Comparison of ENCODE assay signal across 8 cellular contexts in the genomic region with DNA sequence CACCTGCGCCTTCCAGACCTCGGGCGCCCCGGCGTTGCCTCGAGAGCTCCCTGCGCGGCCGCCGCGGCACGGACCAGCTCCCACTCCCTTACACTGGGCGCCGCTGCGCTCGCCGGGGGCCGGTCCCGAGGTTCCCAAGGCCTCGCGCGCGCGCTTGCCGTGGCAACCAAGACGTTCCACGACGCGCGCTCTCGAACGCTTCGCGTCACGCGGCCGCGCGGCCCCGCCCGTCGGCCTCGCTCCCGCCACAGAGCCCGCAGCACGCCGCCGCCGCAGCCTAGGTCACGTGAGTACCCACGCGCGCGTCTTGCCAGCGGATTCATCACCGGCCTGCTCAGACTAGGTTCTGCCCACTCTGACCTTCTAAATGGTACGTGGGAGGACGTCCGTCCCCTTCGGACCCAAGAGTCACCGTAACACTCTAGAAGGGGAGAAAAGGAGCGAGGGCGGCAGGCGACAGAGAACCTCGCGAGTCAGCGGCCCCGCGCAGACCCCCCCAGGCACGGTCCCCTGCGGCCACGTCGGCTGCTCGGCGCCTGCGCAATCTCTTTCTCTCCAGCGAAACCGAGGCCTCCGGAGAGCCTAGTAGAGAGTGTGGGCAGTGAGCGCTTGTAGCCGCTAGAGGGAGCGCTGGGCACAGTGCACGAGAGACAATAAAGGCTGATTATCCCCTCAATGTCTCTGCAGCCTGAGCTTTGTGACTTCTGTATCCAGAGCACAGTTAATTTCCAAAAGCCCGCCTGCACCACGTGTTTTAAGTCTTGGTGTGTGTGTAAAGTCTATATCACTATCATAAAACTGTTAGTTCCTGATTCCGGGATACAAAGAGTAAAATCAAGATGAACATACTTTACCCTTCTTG. TPM values are rescaled to one million over a fixed set of nuclear protein-coding genes. Genes with fewer than 3 reads are reported as not detected.
DNase-seq lines count a peak whose midpoint lies in the region; ATAC-seq and TF ChIP-seq lines count a peak whose summit lies in the region.

A gene with protein sequence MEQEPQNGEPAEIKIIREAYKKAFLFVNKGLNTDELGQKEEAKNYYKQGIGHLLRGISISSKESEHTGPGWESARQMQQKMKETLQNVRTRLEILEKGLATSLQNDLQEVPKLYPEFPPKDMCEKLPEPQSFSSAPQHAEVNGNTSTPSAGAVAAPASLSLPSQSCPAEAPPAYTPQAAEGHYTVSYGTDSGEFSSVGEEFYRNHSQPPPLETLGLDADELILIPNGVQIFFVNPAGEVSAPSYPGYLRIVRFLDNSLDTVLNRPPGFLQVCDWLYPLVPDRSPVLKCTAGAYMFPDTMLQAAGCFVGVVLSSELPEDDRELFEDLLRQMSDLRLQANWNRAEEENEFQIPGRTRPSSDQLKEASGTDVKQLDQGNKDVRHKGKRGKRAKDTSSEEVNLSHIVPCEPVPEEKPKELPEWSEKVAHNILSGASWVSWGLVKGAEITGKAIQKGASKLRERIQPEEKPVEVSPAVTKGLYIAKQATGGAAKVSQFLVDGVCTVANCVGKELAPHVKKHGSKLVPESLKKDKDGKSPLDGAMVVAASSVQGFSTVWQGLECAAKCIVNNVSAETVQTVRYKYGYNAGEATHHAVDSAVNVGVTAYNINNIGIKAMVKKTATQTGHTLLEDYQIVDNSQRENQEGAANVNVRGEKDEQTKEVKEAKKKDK (minus strand): TSS at position 173 of the 862 bp plus-strand sequence. CDS start 10,564 bp downstream, outside the sequence.

- CTCF ChIA-PET in Calu3 (lab: Charles Lee) = interaction anchor here (0.5 to 1.0 kb wide), 7 partner anchors 48 to 1608 kb away, joined by 3 to 10 read pairs (median 3); no protein-coding TSS in a partner anchor

- peak within 1 kb of the TSS; percentile 74 for H3K4me3 ChIP-seq in mononuclear cell (ENCODE audit: low read length)

- H3K9me3 ChIP-seq in mononuclear cell (ENCODE audit: low read depth, low read length) = no peaks in the 10 kb centered on the region

- DNase-seq in Calu3 (peak; percentile 49), HuH-7 (ENCODE audit: low spot score) (peak; percentile 15), OCI-M2 (lab: John Stamatoyannopoulos, UW; ENCODE audit: unreplicated experiment) (peak; percentile 83), epithelial cell of prostate (ENCODE audit: low read depth, low spot score) (no peak)
- DNase-seq in activated T-cell treated with anti-CD3 and anti-CD28 coated beads, Interleukin-2, amount 50 U/mL, for 1 hour = peak; percentile 84
- DNase-seq in stimulated activated CD8-positive, alpha-beta memory T cell treated with anti-CD3 and anti-CD28 coated beads, Interleukin-2, amount 100 ng/mL, for 48 hours (ENCODE audit: low read depth in 2 of 2) = peak; percentile 71 to 76

- no peak within 1 kb of the TSS for H3K27ac Mint-ChIP-seq in Calu3 (ENCODE audit: unreplicated experiment)

- no peaks in the 10 kb centered on the region for H3K36me3 Mint-ChIP-seq in Calu3 (ENCODE audit: insufficient read depth, unreplicated experiment)

- H3K27ac ChIP-seq in epithelial cell of prostate = peak within 1 kb of the TSS; percentile 94

- H3K9me3 Mint-ChIP-seq in Calu3 (ENCODE audit: low read depth, unreplicated experiment) = no peaks in the 10 kb centered on the region

- H3K27me3 Mint-ChIP-seq in Calu3 (ENCODE audit: unreplicated experiment) = no peaks in the 10 kb centered on the region

- no peak within 1 kb of the TSS for H3K4me3 Mint-ChIP-seq in Calu3 (ENCODE audit: low read depth, unreplicated experiment)

- TF ChIP-seq CTCF in Calu3 (IDR thresholded peaks at IDR 0.05; ENCODE audit: unreplicated experiment) = peak; percentile 86

- ATAC-seq in GM21515 (IDR thresholded peaks at IDR 0.05; ENCODE audit: unreplicated experiment) = peak; percentile 96

- intact Hi-C loops in Calu3 (cut with micrococcal nuclease; ENCODE audit: unreplicated experiment) = loop anchor here (1.0 kb wide), 1 partner anchor 49 kb away; no protein-coding TSS in a partner anchor

- no TSS peak for BruUV-seq in Calu3 (replicated peaks; lab: Mats Ljungman, UMichigan)

- no peaks in the 10 kb centered on the region for H3K4me1 Mint-ChIP-seq in Calu3 (ENCODE audit: low read depth, unreplicated experiment)

- H3K4me1 ChIP-seq in mononuclear cell (ENCODE audit: insufficient read depth, low read length) = peaks cover 27% of the 10 kb centered on the region

- no peaks in the 10 kb centered on the region for H3K27me3 ChIP-seq in mononuclear cell (ENCODE audit: insufficient read depth, low read length)

RNA-seq across cellular contexts. Expression of the gene that starts here (rescaled TPM):
- total RNA-seq in Calu3 (2022) = not detected in 2 replicates
- total RNA-seq in mononuclear cell = 30.6 TPM

Comparison
In these comparisons a context has a peak if more than half of its experiments do, and no peak if none do; other contexts are left out.
1. RNA of the gene that starts here (total RNA-seq): 30.6 TPM in mononuclear cell (single experiment); not detected in Calu3; every median in the first group is over 10 times any median in the second.
2. Peak in DNase-seq in Calu3; RNA of the gene not detected or under 1 TPM.